In the genomic region with DNA sequence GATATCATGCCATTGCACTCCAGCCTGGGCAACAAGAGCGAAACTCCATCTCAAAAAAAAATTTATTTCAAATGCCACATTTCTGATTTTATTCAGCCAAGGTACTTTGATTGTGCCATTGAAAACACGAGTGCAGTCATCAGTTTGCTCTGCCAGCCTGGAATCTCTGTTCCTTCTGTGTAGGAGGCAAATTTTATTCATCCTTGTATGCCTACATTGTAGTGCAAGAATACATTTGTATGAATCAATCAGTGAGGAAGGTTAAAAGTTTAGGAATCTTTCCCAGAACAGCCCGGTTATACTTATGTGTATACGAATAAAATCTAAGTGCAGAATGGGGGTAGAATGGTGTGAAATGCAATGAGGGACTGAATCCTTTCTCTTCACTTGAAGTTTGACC, we compare ENCODE assay signal across 1 cellular context.
TF ChIP-seq lines count a peak whose summit lies in the region.

No MANE protein-coding gene starts in this region.

TF ChIP-seq in HepG2, 621 proteins besides CTCF, POLR2A, EP300 and RAD21:
- no peak for TF ChIP-seq CSRNP2 (CRISPR knock-in tag; conservative IDR thresholded peaks at IDR 0.05; ENCODE audit: low read depth)
- no peak for TF ChIP-seq ZNF382 (CRISPR knock-in tag; IDR thresholded peaks at IDR 0.05; ENCODE audit: borderline replicate concordance)
- no peak for TF ChIP-seq MTF2 (CRISPR knock-in tag; IDR thresholded peaks at IDR 0.05; ENCODE audit: borderline replicate concordance)
- TF ChIP-seq ZNF251 (CRISPR knock-in tag; IDR thresholded peaks at IDR 0.05), result no peak
- no peak for TF ChIP-seq TRIM24 (CRISPR knock-in tag; IDR thresholded peaks at IDR 0.05)
TF ChIP-seq in HepG2: peak in this region for 0.
